8 cellular contexts compared by ENCODE assay signal in genomic region chr1:42924249-42925131, GRCh38. TPM values are rescaled to one million over a fixed set of nuclear protein-coding genes. Genes with fewer than 3 reads are reported as not detected.
A peak's percentile ranks its signal among the peaks of the same experiment; 100 is the strongest.
DNase-seq lines count a peak whose midpoint lies in the region; ATAC-seq, FAIRE-seq and TF ChIP-seq lines count a peak whose summit lies in the region.

No MANE protein-coding gene starts in this region.

- no peaks in the 10 kb centered on the region for H3K9me3 Mint-ChIP-seq in T-cell

- intact Hi-C loops in left cardiac atrium (cut with DNase I): no loop called here
- intact Hi-C loops in psoas muscle (cut with DNase I): no loop called here

- 2 to 4% (median 3%) methylated on average over 63 to 69 of the region's 69 CpGs for WGBS in psoas muscle, 3 donors

- no peaks in the 10 kb centered on the region for H3K36me3 ChIP-seq in psoas muscle (ENCODE audit: insufficient read depth in 1 of 2, low read depth in 1 of 2)

- H3K4me1 Mint-ChIP-seq in T-cell: peaks cover 21 to 43% (median 36%) of the 10 kb centered on the region in 3 donors

- DNase-seq in NCI-H1417 treated with DMSO at 0.1 percent for 48 hours (lab: John Stamatoyannopoulos, UW): peak; percentile 80
- DNase-seq in T-cell: peak; percentile 72 to 93 (median 88)
- DNase-seq in amniotic stem cell (lab: John Stamatoyannopoulos, UW): peak; percentile 75
- DNase-seq in left cardiac atrium: peak; percentile 96
- DNase-seq in psoas muscle: peak; percentile 94 to 95
- DNase-seq in urothelium cell line (ENCODE audit: low spot score): peak; percentile 98

- H3K4me1 ChIP-seq in psoas muscle: no peaks in the 10 kb centered on the region

- peaks cover 29% of the 10 kb centered on the region for H3K36me3 Mint-ChIP-seq in T-cell

- H3K27me3 Mint-ChIP-seq in T-cell: no peaks in the 10 kb centered on the region

- ATAC-seq in HG02759 (IDR thresholded peaks at IDR 0.05; ENCODE audit: unreplicated experiment) (peak; percentile 92), T-cell (replicated peaks in 1 of 4) (peak; percentile 91 to 93 (median 92)), left cardiac atrium (peak; percentile 98 to 99), psoas muscle (peak; percentile 97 to 99 (median 98))

- H3K27ac ChIP-seq in psoas muscle: peak overlapping the region; percentile 71

- TF ChIP-seq CTCF in GM12873 (IDR thresholded peaks at IDR 0.05; ENCODE audit: insufficient read depth, low read depth, low read length, missing control alignments) (peak; percentile 28), psoas muscle (IDR thresholded peaks at IDR 0.05) (no peak)

- CTCF ChIA-PET in T-cell (lab: Charles Lee): interaction anchor here (0.5 to 6.0 kb wide), 6 partner anchors 8 to 149 kb away, joined by 3 to 97 read pairs (median 4); no protein-coding TSS in a partner anchor

- peak overlapping the region; percentile 82 to 95 (median 86) for H3K4me3 Mint-ChIP-seq in T-cell

- peaks cover 0 to 6% (median 0%) of the 10 kb centered on the region in 3 donors for H3K27me3 ChIP-seq in psoas muscle (ENCODE audit: insufficient read depth in 3 of 3, low read length in 2 of 3)

- H3K9me3 ChIP-seq in psoas muscle: no peaks in the 10 kb centered on the region

- peak overlapping the region; percentile 96 to 97 for H3K27ac Mint-ChIP-seq in T-cell

- peak; percentile 61 for FAIRE-seq in urothelium cell line (lab: Jason Lieb, UNC)

- H3K4me3 ChIP-seq in psoas muscle: peak overlapping the region; percentile 70

- POLR2A ChIA-PET in T-cell (lab: Charles Lee): interaction anchor here (0.6 kb wide), 3 partner anchors 35 to 656 kb away, joined by 3 to 6 read pairs (median 3); no protein-coding TSS in a partner anchor

RNA-seq across cellular contexts. Expression of gene SLC2A1, which starts 34.2 kb away (rescaled TPM):
- total RNA-seq in T-cell (10 to 100 TPM; 72.0 to 91.7 (median 83.9) TPM), left cardiac atrium (10 to 100 TPM; 10.9 to 12.9 TPM), psoas muscle (1 to 10 TPM; 1.1 to 3.8 (median 2.0) TPM)
- 1 to 10 TPM; 1.2 to 3.3 (median 2.5) TPM for polyA plus RNA-seq in psoas muscle

Comparison
In these comparisons a context has a peak if more than half of its experiments do, and no peak if none do; other contexts are left out.
1. Peak in every context shown above with its lines: DNase-seq, ATAC-seq, H3K4me3 ChIP-seq and H3K27ac ChIP-seq.
2. RNA of gene SLC2A1, which starts 34.2 kb away (total RNA-seq): 72.0 to 91.7 TPM in T-cell; 10.9 to 12.9 TPM in left cardiac atrium and 1.1 to 3.8 TPM in psoas muscle; every median in the first group is over 4 times any median in the second.